16 cellular contexts compared by ENCODE assay signal in the genomic region with DNA sequence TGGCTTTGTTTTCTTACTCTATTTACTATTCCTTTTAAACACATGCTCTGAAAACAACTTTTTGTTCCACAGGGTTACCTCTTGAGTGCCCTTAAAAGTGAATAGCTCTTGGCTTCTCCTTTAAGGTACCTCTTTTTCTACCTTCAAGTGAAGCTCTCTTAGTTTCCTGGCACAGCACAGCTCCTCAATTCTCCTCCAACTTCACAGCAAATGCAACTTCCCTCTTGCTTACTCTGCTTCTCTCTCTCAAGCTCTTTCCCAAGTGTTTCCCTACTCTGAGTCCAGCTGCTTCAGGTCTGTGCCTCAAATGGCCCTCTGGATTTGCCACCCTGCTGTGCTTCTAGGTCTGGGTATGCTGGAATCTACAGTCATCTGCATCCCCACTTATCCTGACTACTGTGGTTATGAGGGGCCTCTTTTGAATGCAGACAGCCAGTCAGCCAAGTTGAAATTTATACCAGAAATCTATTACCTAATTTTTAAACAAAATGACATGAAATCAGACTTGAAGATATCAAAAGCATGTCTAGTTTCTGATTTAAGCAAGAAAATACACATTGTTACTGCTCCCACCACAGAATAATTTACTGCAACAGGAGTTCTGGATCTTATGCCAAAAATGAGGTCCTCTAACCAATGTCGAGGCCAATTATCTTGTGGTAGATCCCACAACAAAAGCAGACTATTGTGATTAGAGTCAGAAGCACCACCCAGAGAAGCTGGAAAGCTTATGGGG.
DNase-seq lines count a peak whose midpoint lies in the region; ATAC-seq and TF ChIP-seq lines count a peak whose summit lies in the region.
"Had no signal": no experiment of that assay in that cellular context is flagged by ENCODE, and none has a peak within 500 bp of the region (broad histone marks: within the 10 kb centered on the region; RNA-seq: fewer than 3 reads in every experiment).

No MANE protein-coding gene starts in this region.

- no peaks in the 10 kb centered on the region for H3K4me1 Mint-ChIP-seq in MCF 10A (ENCODE audit: insufficient read depth, unreplicated experiment)
- no peaks in the 10 kb centered on the region for H3K4me1 Mint-ChIP-seq in dendritic cell treated with granulocyte-macrophage colony-stimulating factor and Interleukin-4, amounts not matched to agents 40 ng/mL and 50 ng/mL, for 4 days (ENCODE audit: low read depth)

- H3K4me3 ChIP-seq in mammary epithelial cell (replicated peaks in 1 of 3; ENCODE audit: insufficient read depth in 1 of 3, low read depth in 2 of 3, low read length in 3 of 3) (no peak overlapping the region), aorta (ENCODE audit: low read length in 2 of 2) (no peak overlapping the region)
- H3K4me3 ChIP-seq: K562 had no signal

- no TSS peak for BruUV-seq in mammary epithelial cell (replicated peaks; lab: Mats Ljungman, UMichigan)
- no TSS peak for BruUV-seq in MCF 10A (replicated peaks; lab: Mats Ljungman, UMichigan)

- no peaks in the 10 kb centered on the region for H3K27me3 ChIP-seq in mammary epithelial cell (ENCODE audit: insufficient read depth, low read length)
- H3K27me3 ChIP-seq in aorta (ENCODE audit: control insufficient read depth in 1 of 2, insufficient read depth in 2 of 2, low read length in 1 of 2) = no peaks in the 10 kb centered on the region

- no peaks in the 10 kb centered on the region for H3K27me3 Mint-ChIP-seq in MCF 10A (ENCODE audit: insufficient read depth, unreplicated experiment)
- H3K27me3 Mint-ChIP-seq in dendritic cell treated with granulocyte-macrophage colony-stimulating factor and Interleukin-4, amounts not matched to agents 40 ng/mL and 50 ng/mL, for 4 days = no peaks in the 10 kb centered on the region

- no peaks in the 10 kb centered on the region for H3K79me2 ChIP-seq in mammary epithelial cell (ENCODE audit: insufficient read depth, low read length)

- DNase-seq in mammary epithelial cell (no peak), MCF 10A (ENCODE audit: unreplicated experiment) (no peak), myocyte (ENCODE audit: low read depth) (peak; percentile 18), HK-2 (ENCODE audit: unreplicated experiment) (no peak), left ventricle myocardium superior (no peak), erythroblast (lab: John Stamatoyannopoulos, UW) (no peak), aorta (no peak)
- DNase-seq: 8988T, C1 segment of cervical spinal cord, DMS 273 treated with DMSO at 0.1 percent for 48 hours, NCI-H1048, NCI-H2107 had no signal

- POLR2A ChIA-PET in MCF 10A (lab: Yijun Ruan, JAX) = no interaction called here

- H3K4me1 ChIP-seq in mammary epithelial cell (ENCODE audit: insufficient read depth, low read length) (no peaks in the 10 kb centered on the region), aorta (ENCODE audit: control insufficient read depth in 1 of 2, insufficient read depth in 2 of 2, low read length in 2 of 2) (no peaks in the 10 kb centered on the region)

- H3K27ac ChIP-seq in mammary epithelial cell (ENCODE audit: insufficient read depth, low read depth, low read length) (no peak overlapping the region), aorta (ENCODE audit: low read depth in 1 of 2, low read length in 2 of 2) (no peak overlapping the region)

- CTCF ChIA-PET in mammary epithelial cell (lab: Charles Lee; ENCODE audit: low non-redundant PET) (no interaction called here), MCF 10A (lab: Yijun Ruan, JAX) (no interaction called here)

- no peak overlapping the region for H3K27ac Mint-ChIP-seq in MCF 10A (ENCODE audit: low read depth, unreplicated experiment)
- H3K27ac Mint-ChIP-seq in dendritic cell treated with granulocyte-macrophage colony-stimulating factor and Interleukin-4, amounts not matched to agents 40 ng/mL and 50 ng/mL, for 4 days = peak overlapping the region; percentile 6

- no peak for TF ChIP-seq POLR2A in erythroblast (IDR thresholded peaks at IDR 0.05; ENCODE audit: low read length)

- H3K9me3 ChIP-seq in mammary epithelial cell (replicated peaks; ENCODE audit: insufficient read depth, low read length) = no peaks in the 10 kb centered on the region
- H3K9me3 ChIP-seq in aorta (ENCODE audit: control insufficient read depth, low read length) = no peaks in the 10 kb centered on the region

- H3K36me3 Mint-ChIP-seq in MCF 10A (ENCODE audit: insufficient read depth, unreplicated experiment) = no peaks in the 10 kb centered on the region
- H3K36me3 Mint-ChIP-seq in dendritic cell treated with granulocyte-macrophage colony-stimulating factor and Interleukin-4, amounts not matched to agents 40 ng/mL and 50 ng/mL, for 4 days (ENCODE audit: low read depth) = no peaks in the 10 kb centered on the region

- WGBS in mammary epithelial cell (ENCODE audit: low coverage, missing lambda C conversion rate) = 10% methylated on average over 1 of the region's 1 CpG
- 71 to 76% methylated on average over 1 of the region's 1 CpG for WGBS in aorta, 2 donors

- peak overlapping the region; percentile 14 for H2AFZ ChIP-seq in mammary epithelial cell (ENCODE audit: low read depth, low read length)

- dilution Hi-C loops in mammary epithelial cell (cut with HindIII; ENCODE audit: low sequenced_read_pairs) = no loop called here

- H3K4me2 ChIP-seq in mammary epithelial cell (ENCODE audit: insufficient read depth, low read depth, low read length) = no peak overlapping the region

- in situ Hi-C loops in mammary epithelial cell (cut with MboI; ENCODE audit: low sequenced_read_pairs in 2 of 2) = no loop called here

- TF ChIP-seq CTCF in mammary epithelial cell (conservative IDR thresholded peaks at IDR 0.05 in 1 of 2, IDR thresholded peaks at IDR 0.05 in 1 of 2; ENCODE audit: extremely low read depth in 1 of 2, insufficient read depth in 1 of 2, low read depth in 1 of 2, low read length in 2 of 2) (no peak), MCF 10A (IDR thresholded peaks at IDR 0.05; ENCODE audit: unreplicated experiment) (no peak)

- H3K9ac ChIP-seq in mammary epithelial cell (ENCODE audit: insufficient read depth, low read length) = no peak overlapping the region

- intact Hi-C loops in mammary epithelial cell (cut with micrococcal nuclease) = no loop called here
- intact Hi-C loops in MCF 10A (cut with micrococcal nuclease) = loop anchor here (10.0 kb wide), 1 partner anchor 330 kb away; no protein-coding TSS in a partner anchor
- intact Hi-C loops in dendritic cell treated with granulocyte-macrophage colony-stimulating factor and Interleukin-4, amounts not matched to agents 40 ng/mL and 50 ng/mL, for 4 days (cut with micrococcal nuclease) = no loop called here
- intact Hi-C loops in left ventricle myocardium superior (cut with micrococcal nuclease) = no loop called here
- intact Hi-C loops in aorta (cut with DNase I) = loop anchor here in 1 of 2 donors (5.0 to 10.0 kb wide), 4 partner anchors 80 to 627 kb away; no protein-coding TSS in a partner anchor

- no peaks in the 10 kb centered on the region for H3K36me3 ChIP-seq in mammary epithelial cell (ENCODE audit: insufficient read depth, low read length)
- no peaks in the 10 kb centered on the region for H3K36me3 ChIP-seq in aorta (ENCODE audit: control insufficient read depth in 1 of 2, insufficient read depth in 2 of 2, low read length in 1 of 2)

- H4K20me1 ChIP-seq in mammary epithelial cell (ENCODE audit: insufficient read depth, low read length) = no peaks in the 10 kb centered on the region

- H3K4me3 Mint-ChIP-seq in MCF 10A (ENCODE audit: unreplicated experiment) = no peak overlapping the region
- no peak overlapping the region for H3K4me3 Mint-ChIP-seq in dendritic cell treated with granulocyte-macrophage colony-stimulating factor and Interleukin-4, amounts not matched to agents 40 ng/mL and 50 ng/mL, for 4 days

- no peak for ATAC-seq in left ventricle myocardium superior
- no peak for ATAC-seq in aorta (ENCODE audit: low FRiP score)
- ATAC-seq: K562, Panc1, Right ventricle myocardium inferior had no signal

- H3K9me3 Mint-ChIP-seq in MCF 10A (ENCODE audit: unreplicated experiment) = no peaks in the 10 kb centered on the region
- H3K9me3 Mint-ChIP-seq in dendritic cell treated with granulocyte-macrophage colony-stimulating factor and Interleukin-4, amounts not matched to agents 40 ng/mL and 50 ng/mL, for 4 days = no peaks in the 10 kb centered on the region
